Comparison of ENCODE assay signal across 10 cellular contexts in genomic region chr1:214321686-214322453, GRCh38. TPM values are rescaled to one million over a fixed set of nuclear protein-coding genes. Genes with fewer than 3 reads are reported as not detected.
DNase-seq lines count a peak whose midpoint lies in the region; ATAC-seq, FAIRE-seq and TF ChIP-seq lines count a peak whose summit lies in the region.
"Had no signal": no experiment of that assay in that cellular context is flagged by ENCODE, and none has a peak within 500 bp of the region (broad histone marks: within the 10 kb centered on the region; RNA-seq: fewer than 3 reads in every experiment).

No MANE protein-coding gene starts in this region.

- H3K4me1 ChIP-seq in adrenal gland (replicated peaks in 1 of 2): peaks cover 0 to 1% of the 10 kb centered on the region in 2 donors
- no peaks in the 10 kb centered on the region for H3K4me1 ChIP-seq in small intestine (ENCODE audit: control insufficient read depth in 2 of 2, insufficient read depth in 1 of 2, low read depth in 1 of 2, low read length in 1 of 2)

- FAIRE-seq in small intestine (lab: Jason Lieb, UNC): no peak

- WGBS in adrenal gland, 4 donors: 89 to 94% (median 91%) methylated on average over 5 of the region's 5 CpGs
- 84 to 92% (median 86%) methylated on average over 5 of the region's 5 CpGs for WGBS in small intestine, 3 donors

- TF ChIP-seq POLR2A in adrenal gland (IDR thresholded peaks at IDR 0.05): no peak

- H3K27ac ChIP-seq in adrenal gland (no peak overlapping the region), small intestine (ENCODE audit: low read depth in 1 of 2, low read length in 1 of 2) (no peak overlapping the region)

- peak; percentile 76 for ATAC-seq in GM18858 (IDR thresholded peaks at IDR 0.05; ENCODE audit: unreplicated experiment)
- peak; percentile 83 for ATAC-seq in GM21526 (IDR thresholded peaks at IDR 0.05; ENCODE audit: low FRiP score, unreplicated experiment)
- peak; percentile 46 for ATAC-seq in HG03139 (IDR thresholded peaks at IDR 0.05; ENCODE audit: unreplicated experiment)
- no peak for ATAC-seq in activated naive CD4-positive, alpha-beta T cell treated with anti-CD3 and anti-CD28 coated beads, Interleukin-2, amount 50 U/mL, for 72 hours

- DNase-seq in islet precursor cell (peak; percentile 11), adrenal gland (no peak), NCI-H446 treated with DMSO at 0.1 percent for 48 hours (lab: John Stamatoyannopoulos, UW) (no peak), small intestine (no peak)
- DNase-seq in activated naive CD4-positive, alpha-beta T cell treated with anti-CD3 and anti-CD28 coated beads, Interleukin-2, amount 50 U/mL, for 72 hours (ENCODE audit: low spot score in 2 of 2): no peak
- DNase-seq: activated T-cell treated with anti-CD3 and anti-CD28 coated beads, Interleukin-2, amount 50 U/mL, for 48 hours; NCI-H1930 had no signal

- no peak overlapping the region for H3K27ac Mint-ChIP-seq in activated naive CD4-positive, alpha-beta T cell treated with anti-CD3 and anti-CD28 coated beads, Interleukin-2, amount 50 U/mL, for 72 hours

- H3K4me3 ChIP-seq in adrenal gland (no peak overlapping the region), small intestine (ENCODE audit: low read depth in 1 of 2, low read length in 2 of 2) (no peak overlapping the region)

- peaks cover 0 to 12% of the 10 kb centered on the region in 2 donors for H3K36me3 Mint-ChIP-seq in activated naive CD4-positive, alpha-beta T cell treated with anti-CD3 and anti-CD28 coated beads, Interleukin-2, amount 50 U/mL, for 72 hours

- intact Hi-C loops in adrenal gland (cut with DNase I): no loop called here

- H3K36me3 ChIP-seq in adrenal gland (replicated peaks in 1 of 2): no peaks in the 10 kb centered on the region
- peaks cover 0 to 2% of the 10 kb centered on the region in 2 donors for H3K36me3 ChIP-seq in small intestine (ENCODE audit: control insufficient read depth in 2 of 2, insufficient read depth in 2 of 2, low read length in 2 of 2)

- H3K9me3 Mint-ChIP-seq in activated naive CD4-positive, alpha-beta T cell treated with anti-CD3 and anti-CD28 coated beads, Interleukin-2, amount 50 U/mL, for 72 hours: no peaks in the 10 kb centered on the region

- H3K9me3 ChIP-seq in adrenal gland (replicated peaks in 1 of 3) (no peaks in the 10 kb centered on the region), small intestine (ENCODE audit: control insufficient read depth, low read depth) (no peaks in the 10 kb centered on the region)

- no peak for TF ChIP-seq CTCF in adrenal gland (IDR thresholded peaks at IDR 0.05)

- H3K27me3 ChIP-seq in adrenal gland: no peaks in the 10 kb centered on the region
- H3K27me3 ChIP-seq in small intestine (ENCODE audit: control insufficient read depth in 2 of 2, insufficient read depth in 2 of 2, low read length in 2 of 2): no peaks in the 10 kb centered on the region

RNA-seq across cellular contexts. Expression of gene SMYD2, which starts 40.9 kb away (rescaled TPM):
- 10 to 100 TPM; 11.4 to 25.9 (median 23.2) TPM for total RNA-seq in adrenal gland
- polyA plus RNA-seq in adrenal gland (10 to 100 TPM; 18.5 to 25.0 (median 20.9) TPM), small intestine (10 to 100 TPM; 20.8 to 21.3 (median 21.2) TPM)
- 10 to 100 TPM; 15.4 to 45.7 TPM for total RNA-seq in activated naive CD4-positive, alpha-beta T cell treated with anti-CD3 and anti-CD28 coated beads, Interleukin-2, amount 50 U/mL, for 72 hours

Comparison
In these comparisons a context has a peak if more than half of its experiments do, and no peak if none do; other contexts are left out.
1. ATAC-seq: peak in GM18858 (single experiment), GM21526 (single experiment) and HG03139 (single experiment); none in activated naive CD4-positive, alpha-beta T cell treated with anti-CD3 and anti-CD28 coated beads, Interleukin-2, amount 50 U/mL, for 72 hours (0 of 2).